ENCODE assay signal across 9 cellular contexts in genomic region chr16:57994778-57995177, GRCh38. TPM values are rescaled to one million over a fixed set of nuclear protein-coding genes. Genes with fewer than 3 reads are reported as not detected.
DNase-seq lines count a peak whose midpoint lies in the region; ATAC-seq, FAIRE-seq and TF ChIP-seq lines count a peak whose summit lies in the region.
"Had no signal": no experiment of that assay in that cellular context is flagged by ENCODE, and none has a peak within 500 bp of the region (broad histone marks: within the 10 kb centered on the region; RNA-seq: fewer than 3 reads in every experiment).

No MANE protein-coding gene starts in this region.

- ATAC-seq in T-helper 17 cell: peak; percentile 30
- ATAC-seq in natural killer cell: peak; percentile 74 to 81 (median 74)
- no peak for ATAC-seq in GM21367 (IDR thresholded peaks at IDR 0.05; ENCODE audit: unreplicated experiment)

- H3K4me1 Mint-ChIP-seq in T-helper 17 cell (peaks cover 43% of the 10 kb centered on the region), natural killer cell (peaks cover 32 to 53% of the 10 kb centered on the region in 2 donors)

- peak overlapping the region; percentile 83 for H3K27ac Mint-ChIP-seq in T-helper 17 cell
- H3K27ac Mint-ChIP-seq in natural killer cell: peak overlapping the region; percentile 72 to 79

- H3K9me3 ChIP-seq in T-helper 17 cell (ENCODE audit: control insufficient read depth, low read length, poor library complexity, severe bottlenecking): no peaks in the 10 kb centered on the region

- H3K4me3 Mint-ChIP-seq in T-helper 17 cell: peak overlapping the region; percentile 55
- H3K4me3 Mint-ChIP-seq in natural killer cell: peak overlapping the region; percentile 65

- DNase-seq in Ammon's horn (ENCODE audit: low spot score) (peak; percentile 47), GM18507 (ENCODE audit: extremely low spot score, insufficient read length, low read depth) (no peak), HuH-7.5 (ENCODE audit: low spot score) (peak; percentile 75), T-helper 17 cell (peak in 1 of 3 donors; percentile 24), dermis blood vessel endothelial cell (peak; percentile 69), natural killer cell (peak; percentile 42), HPDE6-E6E7 (ENCODE audit: extremely low spot score) (no peak)

- no peak for TF ChIP-seq CTCF in natural killer cell (IDR thresholded peaks at IDR 0.05)

- H3K9me3 Mint-ChIP-seq in natural killer cell: no peaks in the 10 kb centered on the region

- H3K36me3 Mint-ChIP-seq in T-helper 17 cell (ENCODE audit: low read depth) (peaks cover 2% of the 10 kb centered on the region), natural killer cell (peaks cover 5% of the 10 kb centered on the region)

- H3K27me3 Mint-ChIP-seq in T-helper 17 cell (no peaks in the 10 kb centered on the region), natural killer cell (ENCODE audit: low read depth in 2 of 2) (no peaks in the 10 kb centered on the region)

- FAIRE-seq in GM18507 (lab: Jason Lieb, UNC): peak; percentile 68

- intact Hi-C loops in natural killer cell (cut with micrococcal nuclease): no loop called here

RNA-seq across cellular contexts. Expression of gene ZNF319, which starts 5.7 kb away (rescaled TPM):
- total RNA-seq in T-helper 17 cell: 10 to 100 TPM; 11.8 to 12.5 TPM
- 3.4 and 6.0 TPM in 2 replicates for total RNA-seq in dermis blood vessel endothelial cell
- 10 to 100 TPM; 15.9 to 31.3 (median 29.3) TPM for total RNA-seq in natural killer cell

RNA-seq across cellular contexts. Expression of gene USB1, which starts 6.4 kb away (rescaled TPM):
- total RNA-seq in T-helper 17 cell: 10 to 100 TPM; 34.1 to 35.7 TPM
- total RNA-seq in dermis blood vessel endothelial cell: 57.3 and 128 TPM in 2 replicates
- total RNA-seq in natural killer cell: 10 to 100 TPM; 64.7 to 86.0 (median 84.8) TPM

RNA-seq across cellular contexts. Expression of gene CNGB1, which starts 23.9 kb away (rescaled TPM):
- total RNA-seq in T-helper 17 cell (not detected), dermis blood vessel endothelial cell (not detected in 2 replicates), natural killer cell (not detected)
- total RNA-seq: subcutaneous adipose tissue had no signal

RNA-seq across cellular contexts. Expression of gene MMP15, which starts 30.8 kb away (rescaled TPM):
- 1 to 10 TPM in 1 of 2 donors, under 1 TPM in 1; 0.40 to 1.5 TPM for total RNA-seq in T-helper 17 cell
- 24.2 and 32.3 TPM in 2 replicates for total RNA-seq in dermis blood vessel endothelial cell
- total RNA-seq in natural killer cell: under 1 TPM; 0.23 to 0.27 (median 0.24) TPM

Comparison
In these comparisons a context has a peak if more than half of its experiments do, and no peak if none do; other contexts are left out.
1. DNase-seq: peak in Ammon's horn (single experiment), HuH-7.5 (single experiment), dermis blood vessel endothelial cell (single experiment) and natural killer cell (single experiment); none in GM18507 (single experiment) and HPDE6-E6E7 (single experiment).